Comparison of ENCODE assay signal across 19 cellular contexts in the genomic region with DNA sequence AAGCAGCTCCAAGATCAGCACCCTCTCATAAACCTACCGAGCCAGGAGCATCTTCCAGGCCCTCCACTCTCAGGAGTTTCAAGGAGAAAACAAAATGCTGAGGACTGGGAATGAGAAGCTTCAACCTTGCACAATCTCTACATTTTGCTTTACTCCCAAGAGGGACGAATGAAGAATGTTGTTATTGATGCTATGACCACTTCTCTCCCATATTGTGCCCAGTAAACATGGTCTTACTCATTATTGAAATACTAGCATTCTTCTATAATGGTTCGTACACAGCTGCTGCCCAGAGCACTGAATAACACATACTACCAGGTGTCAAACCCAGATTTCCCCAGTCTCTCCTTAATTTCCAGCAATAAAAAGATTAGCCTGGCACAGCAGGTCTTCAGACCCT.
"Had no signal": no experiment of that assay in that cellular context is flagged by ENCODE, and none has a peak within 500 bp of the region (broad histone marks: within the 10 kb centered on the region; RNA-seq: fewer than 3 reads in every experiment).

No MANE protein-coding gene starts in this region.

- DNase-seq: activated CD4-positive, alpha-beta T cell treated with anti-CD3 and anti-CD28 coated beads, Interleukin-2, amount 50 U/mL, for 4 hours; activated effector memory CD4-positive, alpha-beta T cell treated with Interleukin-2 at 50 U/mL for 16 hours; activated T-cell treated with anti-CD3 and anti-CD28 coated beads, Interleukin-2, amount 50 U/mL, for 24 hours; amygdala; dermis blood vessel endothelial cell; endodermal cell; kidney glomerular epithelial cell; pancreas; stimulated activated CD4-positive, alpha-beta T cell treated with anti-CD3 and anti-CD28 coated beads, Interleukin-4, amount 100 ng/mL, for 1 hour; stimulated activated CD8-positive, alpha-beta memory T cell treated with anti-CD3 and anti-CD28 coated beads, Interleukin-4, amount 100 ng/mL, for 48 hours; testis had no signal

- H3K4me3 ChIP-seq: esophagus muscularis mucosa, hepatocyte, pancreas, testis had no signal

- H3K36me3 Mint-ChIP-seq: activated naive CD8-positive, alpha-beta T cell; brain; mesothelial cell of epicardium had no signal

- H3K36me3 ChIP-seq: esophagus muscularis mucosa, pancreas had no signal

- H3K27me3 ChIP-seq: esophagus muscularis mucosa, hepatocyte, pancreas, testis had no signal

- H3K9me3 ChIP-seq: esophagus muscularis mucosa, pancreas, testis had no signal

- H3K27ac ChIP-seq: esophagus muscularis mucosa, hepatocyte, pancreas, testis had no signal

- ATAC-seq: activated CD4-positive, CD25-positive, alpha-beta regulatory T cell treated with anti-CD3 and anti-CD28 coated beads, Interleukin-2, amount 50 U/mL, for 24 hours; pancreas had no signal

- H3K27ac Mint-ChIP-seq: activated naive CD8-positive, alpha-beta T cell; activated T-cell treated with anti-CD3 and anti-CD28 coated beads, Interleukin-2, amount 50 U/mL, for 24 hours; brain; endodermal cell; mesothelial cell of epicardium; stimulated activated naive CD8-positive, alpha-beta T cell treated with anti-CD3 and anti-CD28 coated beads, Interleukin-15, Interleukin-2, amounts not matched to agents 100 ng/mL and 50 ng/mL, for 24 hours had no signal

- H3K4me1 Mint-ChIP-seq: brain, neural crest cell had no signal

- H3K4me1 ChIP-seq: esophagus muscularis mucosa, pancreas, testis had no signal

- FAIRE-seq: pancreas had no signal

- H3K4me3 Mint-ChIP-seq: activated naive CD8-positive, alpha-beta T cell; activated T-cell treated with anti-CD3 and anti-CD28 coated beads, Interleukin-2, amount 50 U/mL, for 24 hours; brain; endodermal cell; mesothelial cell of epicardium; neural crest cell; stimulated activated naive CD8-positive, alpha-beta T cell treated with anti-CD3 and anti-CD28 coated beads, Interleukin-15, Interleukin-2, amounts not matched to agents 100 ng/mL and 50 ng/mL, for 24 hours had no signal

- H3K9me3 Mint-ChIP-seq: activated T-cell treated with anti-CD3 and anti-CD28 coated beads, Interleukin-2, amount 50 U/mL, for 24 hours; brain; endodermal cell; mesothelial cell of epicardium; neural crest cell; stimulated activated naive CD8-positive, alpha-beta T cell treated with anti-CD3 and anti-CD28 coated beads, Interleukin-15, Interleukin-2, amounts not matched to agents 100 ng/mL and 50 ng/mL, for 24 hours had no signal
